Comparison of ENCODE assay signal across 8 cellular contexts in genomic region chr21:32413697-32414578, GRCh38. TPM values are rescaled to one million over a fixed set of nuclear protein-coding genes. Genes with fewer than 3 reads are reported as not detected.
DNase-seq lines count a peak whose midpoint lies in the region; ATAC-seq, FAIRE-seq and TF ChIP-seq lines count a peak whose summit lies in the region.

No MANE protein-coding gene starts in this region.

- no peaks in the 10 kb centered on the region for H3K9me3 ChIP-seq in CD4-positive, alpha-beta T cell (ENCODE audit: control insufficient read depth, low read length)
- no peaks in the 10 kb centered on the region for H3K9me3 ChIP-seq in Peyer's patch
- no peaks in the 10 kb centered on the region for H3K9me3 ChIP-seq in H1 (ENCODE audit: insufficient read depth in 2 of 2, low read depth in 1 of 2, low read length in 1 of 2)

- H2BK5ac ChIP-seq in H1 (ENCODE audit: low read depth, low read length): no peak overlapping the region

- CTCF ChIA-PET in CD4-positive, alpha-beta T cell (lab: Charles Lee): interaction anchor here (4.9 kb wide), 1 partner anchor 186 kb away, joined by 19 read pairs; no protein-coding TSS in a partner anchor
- CTCF ChIA-PET in H1 (lab: Charles Lee; ENCODE audit: partially characterized antibody): interaction anchor here (0.6 to 4.5 kb wide), 13 partner anchors 10 to 192 kb away, joined by 3 to 18 read pairs (median 4); no protein-coding TSS in a partner anchor

- no peak for TF ChIP-seq CTCF in CD4-positive, alpha-beta T cell (IDR thresholded peaks at IDR 0.05)
- TF ChIP-seq CTCF in Peyer's patch (IDR thresholded peaks at IDR 0.05): no peak
- TF ChIP-seq CTCF in H1 (IDR thresholded peaks at IDR 0.05; ENCODE audit: control extremely low read depth in 1 of 3, insufficient read depth in 1 of 3, low read depth in 1 of 3, low read length in 3 of 3): no peak
- no peak for TF ChIP-seq CTCF in nephron (IDR thresholded peaks at IDR 0.05; ENCODE audit: unreplicated experiment in 3 of 3)

- H4K5ac ChIP-seq in H1 (ENCODE audit: insufficient read length, low read depth, low read length): no peak overlapping the region

- H4K8ac ChIP-seq in H1 (ENCODE audit: extremely low read depth, insufficient read depth, low read length): no peak overlapping the region

- H3K27me3 ChIP-seq in CD4-positive, alpha-beta T cell (ENCODE audit: control insufficient read depth, insufficient read depth, low read length): no peaks in the 10 kb centered on the region
- H3K27me3 ChIP-seq in Peyer's patch: no peaks in the 10 kb centered on the region
- peaks cover 18 to 57% (median 37%) of the 10 kb centered on the region in 4 experiments for H3K27me3 ChIP-seq in H1 (replicated peaks in 1 of 4; ENCODE audit: control insufficient read depth in 3 of 4, extremely low read depth in 1 of 4, insufficient read depth in 3 of 4, low read length in 3 of 4)

- H2BK15ac ChIP-seq in H1 (ENCODE audit: low read length): no peak overlapping the region

- no peak overlapping the region for H2BK12ac ChIP-seq in H1 (ENCODE audit: low read depth, low read length)

- POLR2A ChIA-PET in CD4-positive, alpha-beta T cell (lab: Charles Lee): interaction anchor here (4.4 kb wide), 1 partner anchor 156 kb away, joined by 52 read pairs; no protein-coding TSS in a partner anchor
- POLR2A ChIA-PET in H1 (lab: Charles Lee; ENCODE audit: partially characterized antibody): interaction anchor here (1.0 to 1.2 kb wide), 2 partner anchors 148 to 185 kb away, joined by 3 read pairs; no protein-coding TSS in a partner anchor

- no peak overlapping the region for H3K18ac ChIP-seq in H1 (ENCODE audit: extremely low read depth, low read length)

- H3K23me2 ChIP-seq in H1 (ENCODE audit: low read depth, low read length): peaks cover 14% of the 10 kb centered on the region; the same call in 1 of the 2 replicates

- TF ChIP-seq POLR2A in Peyer's patch (IDR thresholded peaks at IDR 0.05): no peak
- TF ChIP-seq POLR2A in H1 (IDR thresholded peaks at IDR 0.05; ENCODE audit: control extremely low read depth in 1 of 2, low read depth in 2 of 2, low read length in 2 of 2): no peak

- no peak for DNase-seq in CD4-positive, alpha-beta T cell
- DNase-seq in Peyer's patch: no peak
- no peak for DNase-seq in H1 (ENCODE audit: low read depth in 1 of 2, low spot score in 2 of 2)
- no peak for DNase-seq in HCEC 1CT
- no peak for DNase-seq in stimulated activated CD4-positive, alpha-beta T cell treated with anti-CD3 and anti-CD28 coated beads, Interleukin-12 subunit alpha, Interleukin-12 subunit beta, amount 100 ng/mL, for 4 hours

- H3K27ac Mint-ChIP-seq in CD4-positive, alpha-beta T cell: peak overlapping the region; percentile 94
- no peak overlapping the region for H3K27ac Mint-ChIP-seq in nephron

- H3K4me3 ChIP-seq in Peyer's patch (peak overlapping the region in 3 of 4 donors; percentile 74 to 90 (median 90)), H1 (ENCODE audit: extremely low read depth in 1 of 4, insufficient read depth in 2 of 4, low read depth in 3 of 4, low read length in 4 of 4) (peak overlapping the region in 1 of 4 experiments; percentile 63; a peak in 3 of 8 replicates)

- TF ChIP-seq RAD21 in H1 (IDR thresholded peaks at IDR 0.05 in 1 of 2, conservative IDR thresholded peaks at IDR 0.05 in 1 of 2; ENCODE audit: low read depth in 2 of 2, low read length in 2 of 2): no peak

- peaks cover 9% of the 10 kb centered on the region for H3K36me3 Mint-ChIP-seq in CD4-positive, alpha-beta T cell (ENCODE audit: low read depth)
- no peaks in the 10 kb centered on the region for H3K36me3 Mint-ChIP-seq in nephron (ENCODE audit: low read depth)

- H3K14ac ChIP-seq in H1 (ENCODE audit: insufficient read length): no peak overlapping the region

- no peaks in the 10 kb centered on the region for H3K79me2 ChIP-seq in H1 (ENCODE audit: control insufficient read depth in 1 of 2, insufficient read depth in 2 of 2, low read length in 2 of 2)

- TF ChIP-seq EP300 in H1 (IDR thresholded peaks at IDR 0.05; ENCODE audit: borderline replicate concordance in 1 of 2, low read depth in 2 of 2, low read length in 2 of 2): no peak

- no peak overlapping the region for H3K23ac ChIP-seq in H1 (ENCODE audit: insufficient read length)

- no peak for ATAC-seq in CD4-positive, alpha-beta T cell (ENCODE audit: poor library complexity)
- no peak for ATAC-seq in HG02571 (IDR thresholded peaks at IDR 0.05; ENCODE audit: unreplicated experiment)
- no peak for ATAC-seq in GM19455 (IDR thresholded peaks at IDR 0.05; ENCODE audit: unreplicated experiment)

- no peak overlapping the region for H2BK120ac ChIP-seq in H1 (replicated peaks; ENCODE audit: low read depth, low read length)

- H3K36me3 ChIP-seq in Peyer's patch: no peaks in the 10 kb centered on the region
- H3K36me3 ChIP-seq in H1 (ENCODE audit: control insufficient read depth in 2 of 4, insufficient read depth in 4 of 4, low read length in 3 of 4): no peaks in the 10 kb centered on the region

- H3K4me1 ChIP-seq in Peyer's patch (peaks cover 0 to 11% (median 2%) of the 10 kb centered on the region in 4 donors), H1 (replicated peaks in 1 of 4; ENCODE audit: control insufficient read depth in 3 of 4, insufficient read depth in 4 of 4, low read length in 3 of 4) (peaks cover 3 to 26% (median 10%) of the 10 kb centered on the region in 4 experiments)

- H4K20me1 ChIP-seq in H1 (replicated peaks in 1 of 2; ENCODE audit: control insufficient read depth in 1 of 2, insufficient read depth in 2 of 2, low read length in 2 of 2): no peaks in the 10 kb centered on the region

- no peak for FAIRE-seq in H1 (lab: Jason Lieb, UNC)

- no peaks in the 10 kb centered on the region for H3K27me3 Mint-ChIP-seq in CD4-positive, alpha-beta T cell
- H3K27me3 Mint-ChIP-seq in nephron (ENCODE audit: low read depth): peaks cover 70% of the 10 kb centered on the region

- H3K4me3 Mint-ChIP-seq in CD4-positive, alpha-beta T cell: peak overlapping the region; percentile 97
- H3K4me3 Mint-ChIP-seq in nephron: peak overlapping the region; percentile 77 to 83 (median 82)

- H3K9me3 Mint-ChIP-seq in CD4-positive, alpha-beta T cell: no peaks in the 10 kb centered on the region
- H3K9me3 Mint-ChIP-seq in nephron: no peaks in the 10 kb centered on the region

- peak overlapping the region; percentile 71 to 90; a peak in 1 of 4 replicates for H3K4me2 ChIP-seq in H1 (ENCODE audit: insufficient read depth in 1 of 2, low read depth in 2 of 2, low read length in 2 of 2)

- no peak overlapping the region for H2BK20ac ChIP-seq in H1 (ENCODE audit: low read length)

- no peak overlapping the region for H3K27ac ChIP-seq in CD4-positive, alpha-beta T cell (ENCODE audit: low read depth, low read length)
- H3K27ac ChIP-seq in Peyer's patch: peak overlapping the region; percentile 78 to 97 (median 93)
- no peak overlapping the region for H3K27ac ChIP-seq in H1 (ENCODE audit: low read depth, low read length)

- H2AK5ac ChIP-seq in H1 (ENCODE audit: low read depth, low read length): no peak overlapping the region

- WGBS in H1 (ENCODE audit: extremely low coverage in 1 of 2, insufficient coverage in 1 of 2, insufficient read length in 1 of 2, insufficient replicate concordance in 2 of 2, low coverage in 1 of 2, low lambda C conversion rate in 2 of 2, missing lambda C conversion rate in 1 of 2), 2 experiments: 78% methylated on average over 7 of the region's 7 CpGs; no CpG with 5 or more reads in 1 of the 2 experiments

- no peak overlapping the region for H3K9ac ChIP-seq in H1 (replicated peaks in 1 of 4; ENCODE audit: extremely low read depth in 1 of 4, low read depth in 3 of 4, low read length in 3 of 4)

- no peak overlapping the region for H3K4ac ChIP-seq in H1 (replicated peaks; ENCODE audit: insufficient read length, low read depth, low read length)

- intact Hi-C loops in CD4-positive, alpha-beta T cell (cut with DNase I, micrococcal nuclease): loop anchor here in 1 of 2 experiments (2.0 to 5.0 kb wide), 2 partner anchors 78 to 155 kb away; no protein-coding TSS in a partner anchor

- no peak overlapping the region for H2AFZ ChIP-seq in H1 (ENCODE audit: low read length)

- no peak overlapping the region for H4K91ac ChIP-seq in H1 (replicated peaks; ENCODE audit: insufficient read length, low read length)

- H3K79me1 ChIP-seq in H1 (ENCODE audit: low read depth, low read length): no peaks in the 10 kb centered on the region

- H3K4me1 Mint-ChIP-seq in CD4-positive, alpha-beta T cell (ENCODE audit: low read depth): peaks cover 43% of the 10 kb centered on the region
- peaks cover 17% of the 10 kb centered on the region for H3K4me1 Mint-ChIP-seq in nephron

- no peak overlapping the region for H3K56ac ChIP-seq in H1 (replicated peaks; ENCODE audit: insufficient read length, low read depth, low read length)

TF ChIP-seq in H1, 55 proteins besides CTCF, POLR2A, EP300 and RAD21 (continues in another document):
- TF ChIP-seq JUND (IDR thresholded peaks at IDR 0.05; ENCODE audit: low read length) (no peak), POLR2AphosphoS5 (IDR thresholded peaks at IDR 0.05; ENCODE audit: low read depth, low read length) (no peak), POU5F1 (IDR thresholded peaks at IDR 0.05; ENCODE audit: low read depth, low read length) (no peak)

RNA-seq across cellular contexts. Expression of gene EVA1C, which starts 1.4 kb away (rescaled TPM):
- 10 to 100 TPM; 11.1 to 12.7 TPM for total RNA-seq in CD4-positive, alpha-beta T cell
- total RNA-seq in Peyer's patch: 10 to 100 TPM; 22.4 to 35.1 (median 30.3) TPM
- 3.6 and 4.3 TPM in 2 replicates for total RNA-seq in H1 (2021; fragmentation: NEBNext Ultra II Directional; extraction: Animal tissue kit (Norgen Biotek cat#: 25700))
- 1.9 and 2.6 TPM in 2 replicates for polyA plus RNA-seq in H1 (2011; rRNA removed)
- polyA plus RNA-seq in H1 (2011; cell fraction: cytosol; rRNA removed): 1.9 TPM
- polyA plus RNA-seq in H1 (2011; cell fraction: nucleus; rRNA removed): 2.6 TPM
- 4.8 to 6.3 TPM (median 6.1 TPM) in 4 replicates for polyA plus RNA-seq in H1 (2012, experiment 1 of 2)
- 4.0 TPM for polyA plus RNA-seq in H1 (2012, experiment 2 of 2)
- 2.7 TPM for polyA plus RNA-seq in H1 (2013, experiment 1 of 2)
- polyA plus RNA-seq in H1 (2013, experiment 2 of 2): 2.5 TPM
- 2.7 and 6.4 TPM in 2 replicates for polyA minus RNA-seq in H1 (2011; rRNA and poly(A)+ RNA removed)
- polyA minus RNA-seq in H1 (2011; cell fraction: cytosol; rRNA and poly(A)+ RNA removed): 1.3 TPM
- 5.2 TPM for polyA minus RNA-seq in H1 (2011; cell fraction: nucleus; rRNA and poly(A)+ RNA removed)

RNA-seq across cellular contexts. Expression of gene URB1, which starts 21.1 kb away (rescaled TPM):
- 1 to 10 TPM; 5.4 to 5.7 TPM for total RNA-seq in CD4-positive, alpha-beta T cell
- 10 to 100 TPM in 3 of 4 donors, 1 to 10 TPM in 1; 4.4 to 14.9 (median 11.0) TPM for total RNA-seq in Peyer's patch
- 28.2 and 28.9 TPM in 2 replicates for total RNA-seq in H1 (2021; fragmentation: NEBNext Ultra II Directional; extraction: Animal tissue kit (Norgen Biotek cat#: 25700))
- polyA plus RNA-seq in H1 (2011; rRNA removed): 8.1 and 10.1 TPM in 2 replicates
- 8.1 TPM for polyA plus RNA-seq in H1 (2011; cell fraction: cytosol; rRNA removed)
- polyA plus RNA-seq in H1 (2011; cell fraction: nucleus; rRNA removed): 19.7 TPM
- polyA plus RNA-seq in H1 (2012, experiment 1 of 2): 13.8 to 16.7 TPM (median 15.8 TPM) in 4 replicates
- polyA plus RNA-seq in H1 (2012, experiment 2 of 2): 6.4 TPM
- polyA plus RNA-seq in H1 (2013, experiment 1 of 2): 10.6 TPM
- 9.4 TPM for polyA plus RNA-seq in H1 (2013, experiment 2 of 2)
- 31.1 and 35.5 TPM in 2 replicates for polyA minus RNA-seq in H1 (2011; rRNA and poly(A)+ RNA removed)
- 20.4 TPM for polyA minus RNA-seq in H1 (2011; cell fraction: cytosol; rRNA and poly(A)+ RNA removed)
- 29.3 TPM for polyA minus RNA-seq in H1 (2011; cell fraction: nucleus; rRNA and poly(A)+ RNA removed)

Comparison
In these comparisons a context has a peak if more than half of its experiments do, and no peak if none do; other contexts are left out.
1. H3K27ac ChIP-seq: peak in Peyer's patch (4 of 4); none in CD4-positive, alpha-beta T cell (single experiment) and H1 (single experiment).